Comparison of ENCODE assay signal across 12 cellular contexts in genomic region chr17:30323262-30323894, GRCh38. TPM values are rescaled to one million over a fixed set of nuclear protein-coding genes. Genes with fewer than 3 reads are reported as not detected.
DNase-seq lines count a peak whose midpoint lies in the region; ATAC-seq and TF ChIP-seq lines count a peak whose summit lies in the region.
"Had no signal": no experiment of that assay in that cellular context is flagged by ENCODE, and none has a peak within 500 bp of the region (broad histone marks: within the 10 kb centered on the region; RNA-seq: fewer than 3 reads in every experiment).

No MANE protein-coding gene starts in this region.

- no peaks in the 10 kb centered on the region for H3K36me3 ChIP-seq in GM06990 (ENCODE audit: control insufficient read depth, insufficient read depth, low read length)

- H3K36me3 Mint-ChIP-seq in activated naive CD8-positive, alpha-beta T cell treated with anti-CD3 and anti-CD28 coated beads for 36 hours = no peaks in the 10 kb centered on the region

- H3K27me3 Mint-ChIP-seq in activated naive CD8-positive, alpha-beta T cell treated with anti-CD3 and anti-CD28 coated beads for 36 hours = no peaks in the 10 kb centered on the region

- peak; percentile 46 for DNase-seq in ACHN
- DNase-seq in GM06990 (ENCODE audit: extremely low read depth, insufficient read length) = peak; percentile 23
- DNase-seq in NCI-H748 treated with DMSO at 0.1 percent for 48 hours (lab: John Stamatoyannopoulos, UW) = peak; percentile 51
- peak; percentile 9 for DNase-seq in activated naive CD8-positive, alpha-beta T cell treated with anti-CD3 and anti-CD28 coated beads for 36 hours
- DNase-seq in NK-92 (lab: John Stamatoyannopoulos, UW; ENCODE audit: unreplicated experiment) = no peak
- no peak for DNase-seq in NOMO-1 treated with dmso at 0.1 percent for 144 hours (lab: John Stamatoyannopoulos, UW; ENCODE audit: unreplicated experiment)
- no peak for DNase-seq in RKO (ENCODE audit: low spot score)
- DNase-seq: activated CD4-positive, CD25-positive, alpha-beta regulatory T cell treated with anti-CD3 and anti-CD28 coated beads, Interleukin-2, amount 50 U/mL, for 72 hours had no signal

- ATAC-seq in GM19395 (IDR thresholded peaks at IDR 0.05; ENCODE audit: unreplicated experiment) = no peak

- peaks cover 1% of the 10 kb centered on the region; the same call in 1 of the 2 replicates for H3K27me3 ChIP-seq in GM06990 (replicated peaks; ENCODE audit: control insufficient read depth, insufficient read depth, low read length)

- in situ Hi-C loops in ACHN (cut with HindIII; ENCODE audit: low pct_ligation_motif_present, low pct_unique_long_range_greater_than_20kb, low sequenced_read_pairs) = no loop called here

- peak overlapping the region; percentile 83 for H3K27ac Mint-ChIP-seq in activated naive CD8-positive, alpha-beta T cell treated with anti-CD3 and anti-CD28 coated beads for 36 hours

- peaks cover 22% of the 10 kb centered on the region for H3K4me1 Mint-ChIP-seq in activated naive CD8-positive, alpha-beta T cell treated with anti-CD3 and anti-CD28 coated beads for 36 hours

- H3K9me3 Mint-ChIP-seq in activated naive CD8-positive, alpha-beta T cell treated with anti-CD3 and anti-CD28 coated beads for 36 hours = no peaks in the 10 kb centered on the region

- TF ChIP-seq CTCF in GM06990 (IDR thresholded peaks at IDR 0.05; ENCODE audit: insufficient read depth, low read length, poor library complexity, severe bottlenecking) = no peak

- H3K4me3 ChIP-seq in GM06990 (replicated peaks; ENCODE audit: low read depth, low read length) = no peak overlapping the region

- H3K4me3 Mint-ChIP-seq in activated naive CD8-positive, alpha-beta T cell treated with anti-CD3 and anti-CD28 coated beads for 36 hours = peak overlapping the region; percentile 8

RNA-seq across cellular contexts. Expression of gene TMIGD1, which starts 10.5 kb away (rescaled TPM):
- not detected for total RNA-seq in activated naive CD8-positive, alpha-beta T cell treated with anti-CD3 and anti-CD28 coated beads for 36 hours
- total RNA-seq: epithelial cell of proximal tubule, H1, LHCN-M2 had no signal

RNA-seq across cellular contexts. Expression of gene BLMH, which starts 31.6 kb away (rescaled TPM):
- 10 to 100 TPM; 85.1 to 86.8 TPM for total RNA-seq in activated naive CD8-positive, alpha-beta T cell treated with anti-CD3 and anti-CD28 coated beads for 36 hours

RNA-seq across cellular contexts. Expression of gene CPD, which starts 55.3 kb away (rescaled TPM):
- total RNA-seq in activated naive CD8-positive, alpha-beta T cell treated with anti-CD3 and anti-CD28 coated beads for 36 hours = 10 to 100 TPM; 23.7 to 26.2 TPM

Comparison
In these comparisons a context has a peak if more than half of its experiments do, and no peak if none do; other contexts are left out.
1. DNase-seq: peak in ACHN (single experiment), GM06990 (single experiment), NCI-H748 treated with DMSO at 0.1 percent for 48 hours (single experiment) and activated naive CD8-positive, alpha-beta T cell treated with anti-CD3 and anti-CD28 coated beads for 36 hours (single experiment); none in NK-92 (single experiment), NOMO-1 treated with dmso at 0.1 percent for 144 hours (single experiment) and RKO (single experiment).